ENCODE assay signal across 1 cellular context in genomic region chr17:81844327-81844851, GRCh38.
TF ChIP-seq lines count a peak whose summit lies in the region.

No MANE protein-coding gene starts in this region.

TF ChIP-seq in HepG2, 621 proteins besides CTCF, POLR2A, EP300 and RAD21:
- TF ChIP-seq ZNF687 (CRISPR knock-in tag; IDR thresholded peaks at IDR 0.05) (peak; percentile 8; the same call in 1 of the 2 replicates), AGO2 (optimal IDR thresholded peaks at IDR 0.05; ENCODE audit: low read depth, low read length) (peak; percentile 84), ZNF362 (CRISPR knock-in tag; IDR thresholded peaks at IDR 0.05; ENCODE audit: borderline replicate concordance) (no peak), ZNF282 (IDR thresholded peaks at IDR 0.05; ENCODE audit: partially characterized antibody) (no peak), ZNF709 (CRISPR knock-in tag; IDR thresholded peaks at IDR 0.05) (no peak), SRSF1 (optimal IDR thresholded peaks at IDR 0.05; ENCODE audit: low read depth, low read length) (peak; percentile 25), POLR2AphosphoS2 (IDR thresholded peaks at IDR 0.05; ENCODE audit: low read depth, low read length) (peak; percentile 72; the same call in 1 of the 2 replicates), RBM22 (optimal IDR thresholded peaks at IDR 0.05; ENCODE audit: low read length) (peak; percentile 84), RBFOX2 (IDR thresholded peaks at IDR 0.05; ENCODE audit: low read depth, low read length) (peak; percentile 79), HNRNPLL (IDR thresholded peaks at IDR 0.05; ENCODE audit: low read depth, low read length, poor library complexity, severe bottlenecking) (peak; percentile 15), HNRNPL (IDR thresholded peaks at IDR 0.05; ENCODE audit: low read depth, low read length) (peak; percentile 65; the same call in 1 of the 2 replicates), THAP9 (CRISPR knock-in tag; IDR thresholded peaks at IDR 0.05; ENCODE audit: borderline replicate concordance) (no peak), GMEB2 (CRISPR knock-in tag; IDR thresholded peaks at IDR 0.05; ENCODE audit: low read depth) (no peak), U2AF1 (optimal IDR thresholded peaks at IDR 0.05; ENCODE audit: low read depth, low read length) (no peak), NKX3-1 (CRISPR knock-in tag; IDR thresholded peaks at IDR 0.05) (0 out of 2 replicates have a peak, but pooled peaks have one; percentile 2)
